8 cellular contexts compared by ENCODE assay signal in the genomic region with DNA sequence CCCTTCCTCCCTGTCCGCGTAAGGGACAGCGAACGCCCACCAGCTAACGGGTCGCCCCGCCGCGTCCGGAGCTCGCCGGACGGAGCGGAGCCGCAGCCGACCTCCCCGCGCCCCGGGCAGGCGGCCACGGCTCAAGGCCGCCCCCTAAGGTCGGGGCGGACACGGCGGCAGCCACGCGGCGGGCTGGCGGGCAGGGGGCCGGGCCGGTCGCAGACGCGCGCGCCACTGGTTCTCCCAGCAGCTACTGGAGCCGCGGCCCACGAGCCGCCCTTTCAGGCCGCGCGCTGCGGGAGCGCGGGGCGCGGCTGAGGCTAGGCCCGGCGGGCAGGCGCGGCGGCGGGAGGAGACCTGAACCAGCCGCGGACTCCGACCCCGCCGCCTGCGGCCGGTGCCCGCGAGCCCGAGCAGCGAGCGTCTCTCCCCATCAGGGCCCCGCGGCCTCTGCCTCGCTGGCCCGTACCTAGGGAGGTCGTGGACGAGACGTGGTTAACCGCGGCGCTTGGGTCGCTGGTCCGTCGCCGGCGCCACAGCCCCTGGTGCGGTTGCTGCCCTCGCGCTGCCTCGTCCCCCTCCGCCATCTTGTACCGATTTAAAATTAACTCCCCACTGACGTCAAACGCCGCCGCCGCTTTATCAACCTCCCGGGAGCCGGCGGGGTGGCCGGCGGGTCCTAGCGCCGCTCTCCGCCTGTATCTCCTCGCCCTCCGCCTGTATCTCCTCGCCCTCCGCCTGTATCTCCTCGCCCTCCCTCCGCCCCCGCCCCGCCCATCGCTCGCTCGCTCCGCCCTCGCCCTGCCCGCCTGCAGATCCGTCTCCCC. TPM values are rescaled to one million over a fixed set of nuclear protein-coding genes. Genes with fewer than 3 reads are reported as not detected.
DNase-seq lines count a peak whose midpoint lies in the region; FAIRE-seq and TF ChIP-seq lines count a peak whose summit lies in the region.

A gene (minus strand): TSS at position 591 of the 818 bp plus-strand sequence. CDS start 13 bp downstream, at position 578.

- peak within 1 kb of the TSS; percentile 91 for H3K4me3 ChIP-seq in Loucy (ENCODE audit: low read length, poor library complexity, severe bottlenecking)
- peak within 1 kb of the TSS; percentile 89 for H3K4me3 ChIP-seq in neural cell (ENCODE audit: low read length)
- peak within 1 kb of the TSS; percentile 79 to 95 (median 86) for H3K4me3 ChIP-seq in stomach

- H3K9me2 ChIP-seq in Loucy (replicated peaks; ENCODE audit: low read depth, low read length) (no peaks in the 10 kb centered on the region), neural cell (ENCODE audit: insufficient read depth, low read length) (no peaks in the 10 kb centered on the region)

- peaks cover 48% of the 10 kb centered on the region for H3K79me2 ChIP-seq in Loucy (ENCODE audit: insufficient read depth, low read length)
- H3K79me2 ChIP-seq in neural cell (replicated peaks; ENCODE audit: insufficient read depth, low read length): peaks cover 39% of the 10 kb centered on the region

- TF ChIP-seq EP300 in neural cell (conservative IDR thresholded peaks at IDR 0.05; ENCODE audit: poor library complexity, severe bottlenecking) (peak; percentile 47), stomach (IDR thresholded peaks at IDR 0.05) (no peak)

- H3K4me2 ChIP-seq in Loucy (ENCODE audit: low read depth, low read length, poor library complexity, severe bottlenecking) (peak within 1 kb of the TSS; percentile 94), neural cell (ENCODE audit: low read length) (peak within 1 kb of the TSS; percentile 71)

- FAIRE-seq in H54 (lab: Jason Lieb, UNC): no peak

- TF ChIP-seq POLR2A in H54 (IDR thresholded peaks at IDR 0.05; ENCODE audit: low read depth, low read length): peak; percentile 83
- peak; percentile 82 for TF ChIP-seq POLR2A in Raji (IDR thresholded peaks at IDR 0.05; ENCODE audit: insufficient read depth, low read depth, low read length)
- peak in 2 of 4 donors; percentile 84 to 94 for TF ChIP-seq POLR2A in stomach (IDR thresholded peaks at IDR 0.05)

- H3K4me1 ChIP-seq in Loucy (ENCODE audit: insufficient read depth, low read length, poor library complexity, severe bottlenecking): peaks cover 58% of the 10 kb centered on the region
- peaks cover 23 to 69% (median 48%) of the 10 kb centered on the region in 4 donors for H3K4me1 ChIP-seq in stomach

- H3K36me3 ChIP-seq in Loucy (ENCODE audit: insufficient read depth, low read length) (no peaks in the 10 kb centered on the region), neural cell (ENCODE audit: insufficient read depth, low read length) (no peaks in the 10 kb centered on the region), stomach (no peaks in the 10 kb centered on the region)

- peaks cover 44% of the 10 kb centered on the region for H4K20me1 ChIP-seq in Loucy (ENCODE audit: insufficient read depth, low read length, poor library complexity, severe bottlenecking)
- H4K20me1 ChIP-seq in neural cell (ENCODE audit: insufficient read depth): no peaks in the 10 kb centered on the region

- no peaks in the 10 kb centered on the region for H3F3A ChIP-seq in Loucy (ENCODE audit: low read depth)
- no peaks in the 10 kb centered on the region for H3F3A ChIP-seq in neural cell (ENCODE audit: insufficient read depth, low read length, poor library complexity, severe bottlenecking)

- H2AFZ ChIP-seq in Loucy (ENCODE audit: low read length) (peak within 1 kb of the TSS; percentile 87), neural cell (ENCODE audit: low read depth, low read length) (peak within 1 kb of the TSS; percentile 98)

- peak within 1 kb of the TSS; percentile 85 for H3K27ac ChIP-seq in neural cell (ENCODE audit: low read length)
- H3K27ac ChIP-seq in stomach: peak within 1 kb of the TSS; percentile 97 to 100 (median 99)

- TF ChIP-seq CTCF in Loucy (conservative IDR thresholded peaks at IDR 0.05; ENCODE audit: low read length) (peak; percentile 49), neural cell (IDR thresholded peaks at IDR 0.05; ENCODE audit: poor library complexity, severe bottlenecking) (peak; percentile 71), stomach (IDR thresholded peaks at IDR 0.05) (peak in 4 of 7 experiments; percentile 11 to 73 (median 44))

- no peak for TF ChIP-seq RAD21 in neural cell (conservative IDR thresholded peaks at IDR 0.05)

- no peaks in the 10 kb centered on the region for H3K9me3 ChIP-seq in Loucy (ENCODE audit: insufficient read depth, low read depth, low read length)
- no peaks in the 10 kb centered on the region for H3K9me3 ChIP-seq in neural cell (ENCODE audit: low read length)
- H3K9me3 ChIP-seq in stomach: no peaks in the 10 kb centered on the region

- peak within 1 kb of the TSS; percentile 80 for H3K9ac ChIP-seq in Loucy (ENCODE audit: low read depth, low read length, poor library complexity, severe bottlenecking)
- peak within 1 kb of the TSS; percentile 86 for H3K9ac ChIP-seq in neural cell (ENCODE audit: low read length)

- 0 to 1% (median 0%) methylated on average over 43 to 116 of the region's 116 CpGs for WGBS in stomach, 5 donors

- H3K27me3 ChIP-seq in Loucy (ENCODE audit: insufficient read depth, low read length, poor library complexity, severe bottlenecking) (no peaks in the 10 kb centered on the region), neural cell (ENCODE audit: insufficient read depth, low read depth, low read length) (no peaks in the 10 kb centered on the region), stomach (no peaks in the 10 kb centered on the region)

- DNase-seq in ELR (ENCODE audit: low read depth) (peak; percentile 96), H54 (ENCODE audit: insufficient read length, low spot score) (peak; percentile 54), fibroblast of the conjunctiva (ENCODE audit: low read depth) (peak; percentile 92), stomach (peak; percentile 97)
- peak; percentile 92 for DNase-seq in activated effector memory CD4-positive, alpha-beta T cell treated with Interleukin-2 at 50 U/mL for 16 hours

- intact Hi-C loops in stomach (cut with DNase I; ENCODE audit: low total_unique reads): loop anchor here (10.0 kb wide), 1 partner anchor 52 kb away; no protein-coding TSS in a partner anchor

TF ChIP-seq in neural cell, 6 proteins besides CTCF, POLR2A, EP300 and RAD21:
- no peak for TF ChIP-seq SMC3 (conservative IDR thresholded peaks at IDR 0.05; ENCODE audit: poor library complexity)
- TF ChIP-seq, protein P1, sequence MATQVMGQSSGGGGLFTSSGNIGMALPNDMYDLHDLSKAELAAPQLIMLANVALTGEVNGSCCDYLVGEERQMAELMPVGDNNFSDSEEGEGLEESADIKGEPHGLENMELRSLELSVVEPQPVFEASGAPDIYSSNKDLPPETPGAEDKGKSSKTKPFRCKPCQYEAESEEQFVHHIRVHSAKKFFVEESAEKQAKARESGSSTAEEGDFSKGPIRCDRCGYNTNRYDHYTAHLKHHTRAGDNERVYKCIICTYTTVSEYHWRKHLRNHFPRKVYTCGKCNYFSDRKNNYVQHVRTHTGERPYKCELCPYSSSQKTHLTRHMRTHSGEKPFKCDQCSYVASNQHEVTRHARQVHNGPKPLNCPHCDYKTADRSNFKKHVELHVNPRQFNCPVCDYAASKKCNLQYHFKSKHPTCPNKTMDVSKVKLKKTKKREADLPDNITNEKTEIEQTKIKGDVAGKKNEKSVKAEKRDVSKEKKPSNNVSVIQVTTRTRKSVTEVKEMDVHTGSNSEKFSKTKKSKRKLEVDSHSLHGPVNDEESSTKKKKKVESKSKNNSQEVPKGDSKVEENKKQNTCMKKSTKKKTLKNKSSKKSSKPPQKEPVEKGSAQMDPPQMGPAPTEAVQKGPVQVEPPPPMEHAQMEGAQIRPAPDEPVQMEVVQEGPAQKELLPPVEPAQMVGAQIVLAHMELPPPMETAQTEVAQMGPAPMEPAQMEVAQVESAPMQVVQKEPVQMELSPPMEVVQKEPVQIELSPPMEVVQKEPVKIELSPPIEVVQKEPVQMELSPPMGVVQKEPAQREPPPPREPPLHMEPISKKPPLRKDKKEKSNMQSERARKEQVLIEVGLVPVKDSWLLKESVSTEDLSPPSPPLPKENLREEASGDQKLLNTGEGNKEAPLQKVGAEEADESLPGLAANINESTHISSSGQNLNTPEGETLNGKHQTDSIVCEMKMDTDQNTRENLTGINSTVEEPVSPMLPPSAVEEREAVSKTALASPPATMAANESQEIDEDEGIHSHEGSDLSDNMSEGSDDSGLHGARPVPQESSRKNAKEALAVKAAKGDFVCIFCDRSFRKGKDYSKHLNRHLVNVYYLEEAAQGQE (IDR thresholded peaks at IDR 0.05; ENCODE audit: borderline replicate concordance): peak; percentile 88
- no peak for TF ChIP-seq MXI1 (conservative IDR thresholded peaks at IDR 0.05; ENCODE audit: poor library complexity, severe bottlenecking)
- peak; percentile 97 for TF ChIP-seq POLR2AphosphoS5 (IDR thresholded peaks at IDR 0.05)
- peak; percentile 91 for TF ChIP-seq TAF1 (IDR thresholded peaks at IDR 0.05; ENCODE audit: low read depth)

RNA-seq across cellular contexts. Expression of the gene that starts here (rescaled TPM):
- 66.8 and 67.4 TPM in 2 replicates for polyA plus RNA-seq in neural cell
- 211 and 217 TPM in 2 replicates for polyA minus RNA-seq in neural cell
- 100 to 1,000 TPM in 3 of 5 donors, 10 to 100 TPM in 2; 52.7 to 462 (median 102) TPM for total RNA-seq in stomach
- 10 to 100 TPM in 1 of 3 donors, 1 to 10 TPM in 2; 8.4 to 42.0 (median 8.9) TPM for polyA plus RNA-seq in stomach

Comparison
In these comparisons a context has a peak if more than half of its experiments do, and no peak if none do; other contexts are left out.
1. Peak in every context shown above with its lines: DNase-seq, H3K4me3 ChIP-seq and H3K27ac ChIP-seq.